In genomic region chr2:233234996-233235395, GRCh38 we compare ENCODE assay signal across 21 cellular contexts.
"Had no signal": no experiment of that assay in that cellular context is flagged by ENCODE, and none has a peak within 500 bp of the region (broad histone marks: within the 10 kb centered on the region; RNA-seq: fewer than 3 reads in every experiment).

No MANE protein-coding gene starts in this region.

- ATAC-seq: body of pancreas; gastrocnemius medialis; left lung; lower lobe of right lung; naive thymus-derived CD8-positive, alpha-beta T cell; right cardiac atrium; upper lobe of right lung had no signal

- H3K27me3 Mint-ChIP-seq: naive thymus-derived CD8-positive, alpha-beta T cell had no signal

- DNase-seq: activated CD4-positive, alpha-beta T cell treated with anti-CD3 and anti-CD28 coated beads, Interleukin-2, amount 50 U/mL, for 1 hour; activated effector memory CD4-positive, alpha-beta T cell treated with anti-CD3 and anti-CD28 coated beads, Interleukin-2, amount 50 U/mL, for 16 hours; activated naive CD4-positive, alpha-beta T cell treated with anti-CD3 and anti-CD28 coated beads, Interleukin-2, amount 50 U/mL, for 16 hours; activated T-cell treated with anti-CD3 and anti-CD28 coated beads, Interleukin-2, amount 50 U/mL, for 48 hours; adrenal gland; aorta; body of pancreas; effector CD8-positive, alpha-beta T cell; gastrocnemius medialis; glutamatergic neuron; left lung; lower lobe of right lung; mesenchymal stem cell; naive thymus-derived CD8-positive, alpha-beta T cell; posterior cingulate gyrus; right cardiac atrium; SIG-M5; stimulated activated CD4-positive, alpha-beta T cell treated with anti-CD3 and anti-CD28 coated beads, Interleukin-2, amount 100 ng/mL, for 24 hours; stimulated activated naive CD4-positive, alpha-beta T cell treated with Interleukin-2 at 50 U/mL for 16 hours; upper lobe of right lung had no signal

- H3K4me1 ChIP-seq: adrenal gland, body of pancreas, gastrocnemius medialis, lower lobe of right lung, upper lobe of right lung had no signal

- H3K27ac ChIP-seq: adrenal gland, body of pancreas, gastrocnemius medialis, left lung, lower lobe of right lung, SK-N-MC, upper lobe of right lung had no signal

- H3K27me3 ChIP-seq: adrenal gland, body of pancreas, gastrocnemius medialis, left lung, upper lobe of right lung had no signal

- H3K9me3 Mint-ChIP-seq: naive thymus-derived CD8-positive, alpha-beta T cell had no signal

- H3K9me3 ChIP-seq: adrenal gland, body of pancreas, gastrocnemius medialis, left lung, lower lobe of right lung, upper lobe of right lung had no signal

- H3K4me3 ChIP-seq: adrenal gland, body of pancreas, gastrocnemius medialis, left lung, lower lobe of right lung, SK-N-MC, upper lobe of right lung had no signal

- H3K36me3 ChIP-seq: adrenal gland, gastrocnemius medialis, left lung, lower lobe of right lung, upper lobe of right lung had no signal
